2 cellular contexts compared by ENCODE assay signal in the genomic region with DNA sequence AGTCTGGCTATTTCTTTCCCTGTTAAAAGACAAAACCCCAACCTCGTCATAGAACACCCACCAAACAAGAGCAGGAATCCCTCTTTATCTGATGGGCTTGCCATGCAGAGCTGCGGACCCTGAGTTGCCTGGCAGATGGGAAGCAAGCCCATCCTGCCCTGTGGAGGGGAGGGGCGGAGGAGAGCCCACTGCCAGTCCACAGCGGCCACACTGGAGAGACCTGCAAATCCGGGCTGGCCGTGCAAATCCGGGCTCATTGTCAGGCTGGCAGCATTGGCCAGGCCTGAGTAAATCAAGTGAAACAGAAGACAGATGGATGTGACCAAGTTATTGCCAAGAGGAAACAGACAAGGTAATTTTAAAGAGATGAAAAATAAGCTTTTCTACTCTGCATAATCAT.
TF ChIP-seq lines count a peak whose summit lies in the region.

No MANE protein-coding gene starts in this region.

TF ChIP-seq in IMR-90, 13 proteins besides CTCF, POLR2A, EP300 and RAD21:
- TF ChIP-seq MAFK (IDR thresholded peaks at IDR 0.05; ENCODE audit: low read depth, low read length) = no peak
- TF ChIP-seq NFE2L2 (IDR thresholded peaks at IDR 0.05; ENCODE audit: low read depth, low read length) = no peak
- TF ChIP-seq, protein P1, sequence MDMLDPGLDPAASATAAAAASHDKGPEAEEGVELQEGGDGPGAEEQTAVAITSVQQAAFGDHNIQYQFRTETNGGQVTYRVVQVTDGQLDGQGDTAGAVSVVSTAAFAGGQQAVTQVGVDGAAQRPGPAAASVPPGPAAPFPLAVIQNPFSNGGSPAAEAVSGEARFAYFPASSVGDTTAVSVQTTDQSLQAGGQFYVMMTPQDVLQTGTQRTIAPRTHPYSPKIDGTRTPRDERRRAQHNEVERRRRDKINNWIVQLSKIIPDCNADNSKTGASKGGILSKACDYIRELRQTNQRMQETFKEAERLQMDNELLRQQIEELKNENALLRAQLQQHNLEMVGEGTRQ (IDR thresholded peaks at IDR 0.05; ENCODE audit: low read depth, low read length) = no peak
- TF ChIP-seq FOS (IDR thresholded peaks at IDR 0.05; ENCODE audit: low read depth, low read length) = no peak
- no peak for TF ChIP-seq BHLHE40 (IDR thresholded peaks at IDR 0.05; ENCODE audit: low read depth, low read length)
- TF ChIP-seq MXI1 (IDR thresholded peaks at IDR 0.05; ENCODE audit: borderline replicate concordance, low read depth, low read length) = no peak
- no peak for TF ChIP-seq CEBPB (IDR thresholded peaks at IDR 0.05; ENCODE audit: low read depth, low read length)
- TF ChIP-seq SMC3 (IDR thresholded peaks at IDR 0.05; ENCODE audit: low read depth, low read length) = no peak

TF ChIP-seq in WTC11, 78 proteins besides CTCF, POLR2A, EP300 and RAD21:
- TF ChIP-seq NR1H2 (CRISPR knock-in tag; IDR thresholded peaks at IDR 0.05) = no peak
TF ChIP-seq in WTC11: peak in this region for 0.
